ENCODE assay signal across 9 cellular contexts in the genomic region with DNA sequence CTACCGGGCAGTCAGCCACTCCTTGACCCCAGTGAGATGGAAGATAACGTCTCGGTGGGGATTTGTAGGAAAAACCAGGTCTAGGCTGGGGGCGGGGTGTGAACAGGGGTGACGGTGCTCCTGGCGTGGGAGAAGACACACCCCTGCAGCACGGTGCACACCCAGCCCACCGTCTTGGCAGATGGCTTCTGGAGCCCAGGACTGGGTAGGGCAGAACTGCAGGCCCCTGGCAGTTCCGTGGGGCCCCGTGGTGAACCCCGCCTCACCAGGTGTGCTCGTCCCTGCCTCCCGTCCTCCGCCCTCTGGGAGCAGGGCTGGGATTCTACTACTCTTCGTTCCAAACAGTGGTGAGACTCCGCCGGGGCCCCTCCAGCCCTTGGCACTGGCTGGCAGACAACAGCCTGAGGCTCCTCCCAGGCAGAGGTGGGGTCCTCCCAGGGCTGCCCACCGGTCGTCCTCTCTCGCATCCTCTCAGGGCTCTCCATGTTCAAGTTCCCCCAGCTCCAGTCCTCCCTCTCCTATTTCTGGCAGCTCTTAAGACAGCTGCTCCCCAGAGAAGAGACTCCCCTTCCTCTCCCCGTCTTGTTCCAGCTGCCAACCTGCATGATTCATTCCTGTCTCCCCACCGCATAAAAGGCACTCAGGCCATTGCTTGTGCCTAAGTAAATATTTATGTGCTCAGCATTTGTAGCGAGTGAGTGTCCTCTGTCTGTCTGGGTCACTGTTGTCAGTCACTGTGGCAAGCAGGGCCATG.
DNase-seq lines count a peak whose midpoint lies in the region; ATAC-seq and TF ChIP-seq lines count a peak whose summit lies in the region.
"Had no signal": no experiment of that assay in that cellular context is flagged by ENCODE, and none has a peak within 500 bp of the region (broad histone marks: within the 10 kb centered on the region; RNA-seq: fewer than 3 reads in every experiment).

No MANE protein-coding gene starts in this region.

- CTCF ChIA-PET in AG04449 (lab: Yijun Ruan, JAX) (interaction anchor here (1.2 to 1.3 kb wide), 2 partner anchors 10 to 26 kb away, joined by 4 read pairs; no protein-coding TSS in a partner anchor), SK-N-SH (lab: Yijun Ruan, JAX) (no interaction called here)

- peaks cover 13% of the 10 kb centered on the region for H3F3A ChIP-seq in SK-N-SH (replicated peaks; ENCODE audit: insufficient read depth)

- 58% methylated on average over 16 of the region's 23 CpGs for WGBS in SK-N-SH (ENCODE audit: low lambda C conversion rate)

- H3K4me1 ChIP-seq in SK-N-SH (ENCODE audit: control insufficient read depth in 1 of 2, insufficient read depth in 2 of 2, low read depth in 1 of 2, low read length in 1 of 2) = peaks cover 5 to 17% of the 10 kb centered on the region in 2 experiments; a peak in 3 of 4 replicates

- TF ChIP-seq RAD21 in SK-N-SH (IDR thresholded peaks at IDR 0.05; ENCODE audit: low read length) = no peak

- H2AFZ ChIP-seq in SK-N-SH (ENCODE audit: low read depth) = no peak overlapping the region

- ATAC-seq in HG02678 (IDR thresholded peaks at IDR 0.05; ENCODE audit: unreplicated experiment) = no peak

- H3K27me3 ChIP-seq in SK-N-SH (ENCODE audit: insufficient read depth) (no peaks in the 10 kb centered on the region), kidney epithelial cell (ENCODE audit: control insufficient read depth, insufficient read depth, low read length) (no peaks in the 10 kb centered on the region)

- no peaks in the 10 kb centered on the region for H3K9me3 ChIP-seq in SK-N-SH
- H3K9me3 ChIP-seq: transverse colon had no signal

- peak in 1 of 2 experiments; percentile 63; a peak in 1 of 4 replicates for TF ChIP-seq EP300 in SK-N-SH (IDR thresholded peaks at IDR 0.05; ENCODE audit: borderline replicate concordance in 1 of 2, low read depth in 1 of 2, low read length in 1 of 2)

- peak; percentile 29 for DNase-seq in AG04449 (ENCODE audit: low read depth, low spot score)
- peak; percentile 84 for DNase-seq in HT-29 (ENCODE audit: low spot score)
- no peak for DNase-seq in SK-N-SH
- peak; percentile 85 for DNase-seq in kidney epithelial cell (ENCODE audit: low read depth)
- no peak for DNase-seq in NCI-H82 treated with DMSO at 0.1 percent for 48 hours (lab: John Stamatoyannopoulos, UW; ENCODE audit: unreplicated experiment)
- DNase-seq in activated CD4-positive, alpha-beta T cell treated with anti-CD3 and anti-CD28 coated beads, Interleukin-2, amount 50 U/mL, for 1 hour = no peak
- DNase-seq in SIG-M5 treated with dmso at 0.1 percent for 504 hours (lab: John Stamatoyannopoulos, UW; ENCODE audit: unreplicated experiment) = no peak
- DNase-seq: transverse colon had no signal

- peak overlapping the region in 1 of 2 experiments; percentile 55; a peak in 2 of 4 replicates for H3K27ac ChIP-seq in SK-N-SH (ENCODE audit: low read depth in 2 of 2, low read length in 1 of 2)

- POLR2A ChIA-PET in AG04449 (lab: Yijun Ruan, JAX) = interaction anchor here (0.7 to 1.6 kb wide), 3 partner anchors 9 to 44 kb away, joined by 3 to 5 read pairs (median 4); no protein-coding TSS in a partner anchor
- POLR2A ChIA-PET in SK-N-SH (lab: Yijun Ruan, JAX) = interaction anchor here (0.8 kb wide), 1 partner anchor 110 kb away, joined by 4 read pairs; a partner anchor contains a TSS

- H4K20me1 ChIP-seq in SK-N-SH (ENCODE audit: insufficient read depth) = no peaks in the 10 kb centered on the region

- H3K79me2 ChIP-seq in SK-N-SH (ENCODE audit: insufficient read depth) = no peaks in the 10 kb centered on the region

- H3K36me3 ChIP-seq in SK-N-SH (replicated peaks in 1 of 2; ENCODE audit: control insufficient read depth in 1 of 2, insufficient read depth in 2 of 2, low read length in 1 of 2) = peaks cover 0 to 4% of the 10 kb centered on the region in 2 experiments
- no peaks in the 10 kb centered on the region for H3K36me3 ChIP-seq in kidney epithelial cell (ENCODE audit: control insufficient read depth, insufficient read depth, low read length)
- H3K36me3 ChIP-seq: transverse colon had no signal

- H3K4me3 ChIP-seq in AG04449 (ENCODE audit: low read depth, low read length) (no peak overlapping the region), SK-N-SH (ENCODE audit: low read depth in 2 of 2, low read length in 1 of 2) (no peak overlapping the region), kidney epithelial cell (ENCODE audit: low read depth, low read length) (no peak overlapping the region)

- TF ChIP-seq CTCF in AG04449 (IDR thresholded peaks at IDR 0.05; ENCODE audit: insufficient read depth, low read length, missing control alignments) (no peak), SK-N-SH (IDR thresholded peaks at IDR 0.05) (no peak), kidney epithelial cell (IDR thresholded peaks at IDR 0.05; ENCODE audit: insufficient read depth, low read length, poor library complexity, severe bottlenecking) (no peak)

- H3K9me2 ChIP-seq in SK-N-SH = no peaks in the 10 kb centered on the region

- H3K4me2 ChIP-seq in SK-N-SH = peak overlapping the region; percentile 61

- H3K9ac ChIP-seq in SK-N-SH = no peak overlapping the region

TF ChIP-seq in SK-N-SH, 30 proteins besides CTCF, POLR2A, EP300 and RAD21:
- TF ChIP-seq RXRA (IDR thresholded peaks at IDR 0.05; ENCODE audit: borderline replicate concordance, low read depth) (peak; percentile 89), TEAD4 (IDR thresholded peaks at IDR 0.05; ENCODE audit: borderline replicate concordance, insufficient read depth) (peak; percentile 52; the same call in 1 of the 2 replicates), NFIC (IDR thresholded peaks at IDR 0.05; ENCODE audit: borderline replicate concordance) (peak; percentile 90), SIN3A (IDR thresholded peaks at IDR 0.05; ENCODE audit: borderline replicate concordance, low read depth, low read length) (peak; percentile 54; the same call in 1 of the 2 replicates), TCF12 (IDR thresholded peaks at IDR 0.05) (peak; percentile 88), RCOR1 (IDR thresholded peaks at IDR 0.05; ENCODE audit: low read length) (no peak), JUND (IDR thresholded peaks at IDR 0.05) (peak; percentile 76), FOSL2 (IDR thresholded peaks at IDR 0.05; ENCODE audit: borderline replicate concordance, low read depth) (peak; percentile 79), SMC3 (IDR thresholded peaks at IDR 0.05; ENCODE audit: low read depth, low read length) (no peak)
- TF ChIP-seq, protein P1, sequence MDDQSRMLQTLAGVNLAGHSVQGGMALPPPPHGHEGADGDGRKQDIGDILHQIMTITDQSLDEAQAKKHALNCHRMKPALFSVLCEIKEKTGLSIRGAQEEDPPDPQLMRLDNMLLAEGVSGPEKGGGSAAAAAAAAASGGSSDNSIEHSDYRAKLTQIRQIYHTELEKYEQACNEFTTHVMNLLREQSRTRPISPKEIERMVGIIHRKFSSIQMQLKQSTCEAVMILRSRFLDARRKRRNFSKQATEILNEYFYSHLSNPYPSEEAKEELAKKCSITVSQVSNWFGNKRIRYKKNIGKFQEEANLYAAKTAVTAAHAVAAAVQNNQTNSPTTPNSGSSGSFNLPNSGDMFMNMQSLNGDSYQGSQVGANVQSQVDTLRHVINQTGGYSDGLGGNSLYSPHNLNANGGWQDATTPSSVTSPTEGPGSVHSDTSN (IDR thresholded peaks at IDR 0.05) = peak; percentile 90

Comparison
In these comparisons a context has a peak if more than half of its experiments do, and no peak if none do; other contexts are left out.
1. DNase-seq: peak in AG04449 (single experiment), HT-29 (single experiment) and kidney epithelial cell (single experiment); none in SK-N-SH (single experiment), NCI-H82 treated with DMSO at 0.1 percent for 48 hours (single experiment), activated CD4-positive, alpha-beta T cell treated with anti-CD3 and anti-CD28 coated beads, Interleukin-2, amount 50 U/mL, for 1 hour (single experiment) and SIG-M5 treated with dmso at 0.1 percent for 504 hours (single experiment).